18 cellular contexts compared by ENCODE assay signal in genomic region chr5:154593091-154593490, GRCh38.
A peak's percentile ranks its signal among the peaks of the same experiment; 100 is the strongest.
DNase-seq lines count a peak whose midpoint lies in the region; ATAC-seq and TF ChIP-seq lines count a peak whose summit lies in the region.
"Had no signal": no experiment of that assay in that cellular context is flagged by ENCODE, and none has a peak within 500 bp of the region (broad histone marks: within the 10 kb centered on the region; RNA-seq: fewer than 3 reads in every experiment).

No MANE protein-coding gene starts in this region.

- H3K27ac ChIP-seq in HEK293 (ENCODE audit: extremely low read depth, low read depth, low read length), result no peak overlapping the region
- no peak overlapping the region for H3K27ac ChIP-seq in brain microvascular endothelial cell
- no peak overlapping the region for H3K27ac ChIP-seq in foreskin keratinocyte
- H3K27ac ChIP-seq: HL-60 had no signal

- peak; percentile 21 for DNase-seq in AG09309 (ENCODE audit: low read depth)
- DNase-seq in brain microvascular endothelial cell, result peak; percentile 35
- peak in 1 of 2 donors; percentile 13 for DNase-seq in foreskin keratinocyte
- no peak for DNase-seq in activated CD8-positive, alpha-beta memory T cell treated with anti-CD3 and anti-CD28 coated beads, Interleukin-2, amount 50 U/mL, for 4 hours
- DNase-seq in NCI-H2196 treated with DMSO at 0.1 percent for 48 hours (lab: John Stamatoyannopoulos, UW; ENCODE audit: unreplicated experiment), result no peak
- no peak for DNase-seq in HuH-7 (ENCODE audit: low spot score)
- DNase-seq: activated CD4-positive, alpha-beta T cell treated with anti-CD3 and anti-CD28 coated beads, Interleukin-2, amount 50 U/mL, for 48 hours; activated T-cell treated with anti-CD3 and anti-CD28 coated beads, Interleukin-2, amount 50 U/mL, for 48 hours; Kasumi-1; naive thymus-derived CD8-positive, alpha-beta T cell; NCI-H2029; NCI-H524 treated with DMSO at 0.1 percent for 48 hours; stimulated activated naive CD8-positive, alpha-beta T cell treated with anti-CD3 and anti-CD28 coated beads, Interleukin-15, Interleukin-2, amounts not matched to agents 100 U/mL and 50 U/mL, for 24 hours had no signal

- H3K4me1 ChIP-seq in HEK293 (ENCODE audit: control insufficient read depth, insufficient read depth, low read length), result no peaks in the 10 kb centered on the region
- H3K4me1 ChIP-seq in foreskin keratinocyte, result no peaks in the 10 kb centered on the region

- in situ Hi-C loops in brain microvascular endothelial cell (cut with HindIII; ENCODE audit: low pct_ligation_motif_present, low sequenced_read_pairs), result no loop called here

- H3K4me3 ChIP-seq in AG09309 (ENCODE audit: control insufficient read depth, low read depth, low read length), result no peak overlapping the region
- H3K4me3 ChIP-seq in HEK293 (ENCODE audit: low read depth, low read length), result no peak overlapping the region
- no peak overlapping the region for H3K4me3 ChIP-seq in brain microvascular endothelial cell (ENCODE audit: low read depth, low read length)
- H3K4me3 ChIP-seq: lung had no signal

- no peaks in the 10 kb centered on the region for H3K4me1 Mint-ChIP-seq in activated T-helper 17 cell treated with anti-CD3 and anti-CD28 coated beads, Interleukin-2, amount 50 U/mL, for 72 hours
- H3K4me1 Mint-ChIP-seq: naive thymus-derived CD8-positive, alpha-beta T cell had no signal

- ATAC-seq in foreskin keratinocyte, result peak; percentile 54
- ATAC-seq in activated T-helper 17 cell treated with anti-CD3 and anti-CD28 coated beads, Interleukin-2, amount 50 U/mL, for 72 hours (replicated peaks), result no peak
- ATAC-seq: naive thymus-derived CD8-positive, alpha-beta T cell; stimulated activated naive CD8-positive, alpha-beta T cell treated with anti-CD3 and anti-CD28 coated beads, Interleukin-15, Interleukin-2, amounts not matched to agents 100 U/mL and 50 U/mL, for 24 hours had no signal

- no peaks in the 10 kb centered on the region for H3K9me3 ChIP-seq in HEK293 (ENCODE audit: control insufficient read depth, insufficient read depth, low read depth, low read length)

- H3K27me3 ChIP-seq in brain microvascular endothelial cell (replicated peaks), result no peaks in the 10 kb centered on the region
- H3K27me3 ChIP-seq in foreskin keratinocyte, result no peaks in the 10 kb centered on the region

- no peak overlapping the region for H3K27ac Mint-ChIP-seq in activated T-helper 17 cell treated with anti-CD3 and anti-CD28 coated beads, Interleukin-2, amount 50 U/mL, for 72 hours
- H3K27ac Mint-ChIP-seq: naive thymus-derived CD8-positive, alpha-beta T cell; progenitor cell of endocrine pancreas had no signal

- POLR2A ChIA-PET in HEK293 (lab: Yijun Ruan, JAX), result no interaction called here

- CTCF ChIA-PET in HEK293 (lab: Yijun Ruan, JAX), result no interaction called here

- H3K36me3 ChIP-seq in HEK293 (ENCODE audit: control insufficient read depth in 2 of 2, insufficient read depth in 1 of 2, low read length in 2 of 2), result no peaks in the 10 kb centered on the region
- H3K36me3 ChIP-seq in brain microvascular endothelial cell (replicated peaks), result no peaks in the 10 kb centered on the region

- H3K4me3 Mint-ChIP-seq in activated T-helper 17 cell treated with anti-CD3 and anti-CD28 coated beads, Interleukin-2, amount 50 U/mL, for 72 hours, result no peak overlapping the region
- H3K4me3 Mint-ChIP-seq: naive thymus-derived CD8-positive, alpha-beta T cell had no signal

- H3K36me3 Mint-ChIP-seq in activated T-helper 17 cell treated with anti-CD3 and anti-CD28 coated beads, Interleukin-2, amount 50 U/mL, for 72 hours (ENCODE audit: low read depth), result no peaks in the 10 kb centered on the region
- H3K36me3 Mint-ChIP-seq: naive thymus-derived CD8-positive, alpha-beta T cell had no signal

- no peak for TF ChIP-seq CTCF in AG09309 (IDR thresholded peaks at IDR 0.05; ENCODE audit: control insufficient read depth, insufficient read depth, low read depth, low read length, missing control alignments)
- no peak for TF ChIP-seq CTCF in HEK293 (tag by site-specific recombination; IDR thresholded peaks at IDR 0.05)
- TF ChIP-seq CTCF in brain microvascular endothelial cell (IDR thresholded peaks at IDR 0.05; ENCODE audit: low read depth, low read length, missing control alignments), result no peak
- TF ChIP-seq CTCF in foreskin keratinocyte (conservative IDR thresholded peaks at IDR 0.05), result no peak

- peaks cover 9% of the 10 kb centered on the region for H3K27me3 Mint-ChIP-seq in activated T-helper 17 cell treated with anti-CD3 and anti-CD28 coated beads, Interleukin-2, amount 50 U/mL, for 72 hours

- H3K9me3 Mint-ChIP-seq in activated T-helper 17 cell treated with anti-CD3 and anti-CD28 coated beads, Interleukin-2, amount 50 U/mL, for 72 hours, result no peaks in the 10 kb centered on the region
- H3K9me3 Mint-ChIP-seq: naive thymus-derived CD8-positive, alpha-beta T cell had no signal

TF ChIP-seq in HEK293, 187 proteins besides CTCF, POLR2A, EP300 and RAD21:
- 0 out of 2 replicates have a peak, but pooled peaks have one; percentile 23 for TF ChIP-seq ZNF558 (tag by site-specific recombination; IDR thresholded peaks at IDR 0.05)
- TF ChIP-seq BCL6B (tag by site-specific recombination; IDR thresholded peaks at IDR 0.05), result no peak

Comparison
In these comparisons a context has a peak if more than half of its experiments do, and no peak if none do; other contexts are left out.
1. DNase-seq: peak in AG09309 (single experiment) and brain microvascular endothelial cell (single experiment); none in activated CD8-positive, alpha-beta memory T cell treated with anti-CD3 and anti-CD28 coated beads, Interleukin-2, amount 50 U/mL, for 4 hours (single experiment), NCI-H2196 treated with DMSO at 0.1 percent for 48 hours (single experiment) and HuH-7 (single experiment).